ENCODE assay signal across 29 cellular contexts in genomic region chr12:45289245-45290217, GRCh38.
DNase-seq lines count a peak whose midpoint lies in the region; ATAC-seq and TF ChIP-seq lines count a peak whose summit lies in the region.
"Had no signal": no experiment of that assay in that cellular context is flagged by ENCODE, and none has a peak within 500 bp of the region (broad histone marks: within the 10 kb centered on the region; RNA-seq: fewer than 3 reads in every experiment).

No MANE protein-coding gene starts in this region.

- H3K4me3 ChIP-seq in fibroblast of villous mesenchyme (ENCODE audit: low read depth, low read length) (no peak overlapping the region), skeletal muscle satellite cell (ENCODE audit: low read length) (no peak overlapping the region)
- H3K4me3 ChIP-seq: adrenal gland, BLaER1, heart right ventricle, stomach, tibial artery had no signal

- in situ Hi-C loops in GM13977 (cut with MboI; ENCODE audit: low pct_unique_long_range_greater_than_20kb, low sequenced_read_pairs, unreplicated experiment) = no loop called here

- H3K9ac ChIP-seq in skeletal muscle satellite cell (ENCODE audit: low read depth, low read length) = no peak overlapping the region
- H3K9ac ChIP-seq: BLaER1 had no signal

- no peaks in the 10 kb centered on the region for H3K9me3 Mint-ChIP-seq in activated CD4-positive, alpha-beta memory T cell treated with anti-CD3 and anti-CD28 coated beads, Interleukin-2, amount 10 ng/mL, durations not matched to agents 7 days and 5 days
- H3K9me3 Mint-ChIP-seq in activated naive CD4-positive, alpha-beta T cell treated with anti-CD3 and anti-CD28 coated beads, Interleukin-2, amount 50 U/mL, for 72 hours = no peaks in the 10 kb centered on the region
- H3K9me3 Mint-ChIP-seq: activated CD4-positive, alpha-beta T cell treated with anti-CD3 and anti-CD28 coated beads, Interleukin-2, amount 10 ng/mL, durations not matched to agents 7 days and 5 days; brain; memory B cell had no signal

- peaks cover 19% of the 10 kb centered on the region for H3K4me1 ChIP-seq in skeletal muscle satellite cell (ENCODE audit: control insufficient read depth, insufficient read depth, low read length)
- H3K4me1 ChIP-seq: BLaER1 had no signal

- no peaks in the 10 kb centered on the region for H3K27me3 ChIP-seq in skeletal muscle satellite cell (ENCODE audit: control insufficient read depth, insufficient read depth, low read length)
- H3K27me3 ChIP-seq: adrenal gland, BLaER1, heart right ventricle, stomach, tibial artery had no signal

- no peaks in the 10 kb centered on the region for H3K27me3 Mint-ChIP-seq in activated CD4-positive, alpha-beta memory T cell treated with anti-CD3 and anti-CD28 coated beads, Interleukin-2, amount 10 ng/mL, durations not matched to agents 7 days and 5 days
- H3K27me3 Mint-ChIP-seq: activated CD4-positive, alpha-beta T cell treated with anti-CD3 and anti-CD28 coated beads, Interleukin-2, amount 10 ng/mL, durations not matched to agents 7 days and 5 days; activated CD8-positive, alpha-beta memory T cell treated with anti-CD3 and anti-CD28 coated beads, Interleukin-2, amount 10 ng/mL, durations not matched to agents 7 days and 5 days; brain; memory B cell; progenitor cell of endocrine pancreas had no signal

- H3K4me2 ChIP-seq in skeletal muscle satellite cell (ENCODE audit: low read length) = peak overlapping the region; percentile 28
- H3K4me2 ChIP-seq: BLaER1 had no signal

- H3K4me3 Mint-ChIP-seq in activated CD4-positive, alpha-beta memory T cell treated with anti-CD3 and anti-CD28 coated beads, Interleukin-2, amount 10 ng/mL, durations not matched to agents 7 days and 5 days = no peak overlapping the region
- H3K4me3 Mint-ChIP-seq: activated CD4-positive, alpha-beta T cell treated with anti-CD3 and anti-CD28 coated beads, Interleukin-2, amount 10 ng/mL, durations not matched to agents 7 days and 5 days; activated CD8-positive, alpha-beta memory T cell treated with anti-CD3 and anti-CD28 coated beads, Interleukin-2, amount 10 ng/mL, durations not matched to agents 7 days and 5 days; brain; memory B cell had no signal

- H3K36me3 ChIP-seq in skeletal muscle satellite cell (ENCODE audit: insufficient read depth, low read length) = no peaks in the 10 kb centered on the region
- H3K36me3 ChIP-seq: adrenal gland, BLaER1, heart right ventricle, stomach, tibial artery had no signal

- POLR2A ChIA-PET in activated CD4-positive, alpha-beta memory T cell treated with anti-CD3 and anti-CD28 coated beads, Interleukin-2, amount 10 ng/mL, durations not matched to agents 7 days and 5 days (lab: Charles Lee) = no interaction called here

- CTCF ChIA-PET in activated CD4-positive, alpha-beta memory T cell treated with anti-CD3 and anti-CD28 coated beads, Interleukin-2, amount 10 ng/mL, durations not matched to agents 7 days and 5 days (lab: Charles Lee) = no interaction called here

- DNase-seq in GM13977 (ENCODE audit: low spot score) (peak; percentile 9), LHCN-M2 (ENCODE audit: low read depth) (peak; percentile 11), fibroblast of villous mesenchyme (ENCODE audit: low read depth) (peak; percentile 21), superior temporal gyrus (ENCODE audit: extremely low spot score) (no peak)
- no peak for DNase-seq in activated CD4-positive, alpha-beta memory T cell treated with anti-CD3 and anti-CD28 coated beads, Interleukin-2, amount 10 ng/mL, durations not matched to agents 7 days and 5 days
- no peak for DNase-seq in activated naive CD4-positive, alpha-beta T cell treated with anti-CD3 and anti-CD28 coated beads, Interleukin-2, amount 50 U/mL, for 72 hours (ENCODE audit: low spot score in 2 of 2)
- DNase-seq: ACHN; activated CD4-positive, alpha-beta T cell treated with anti-CD3 and anti-CD28 coated beads, Interleukin-2, amount 10 ng/mL, durations not matched to agents 7 days and 5 days; activated CD8-positive, alpha-beta memory T cell treated with anti-CD3 and anti-CD28 coated beads, Interleukin-2, amount 10 ng/mL, durations not matched to agents 7 days and 5 days; activated naive CD4-positive, alpha-beta T cell; activated T-cell treated with anti-CD3 and anti-CD28 coated beads, Interleukin-2, amount 50 U/mL, for 48 hours; adrenal gland; effector CD4-positive, alpha-beta T cell; heart right ventricle; left colon; NCI-H1048; NCI-H187; NCI-H524; stomach; SW 1271; T-helper 9 cell; tibial artery had no signal

- H3K4me1 Mint-ChIP-seq in activated CD4-positive, alpha-beta memory T cell treated with anti-CD3 and anti-CD28 coated beads, Interleukin-2, amount 10 ng/mL, durations not matched to agents 7 days and 5 days = no peaks in the 10 kb centered on the region
- H3K4me1 Mint-ChIP-seq: activated CD4-positive, alpha-beta T cell treated with anti-CD3 and anti-CD28 coated beads, Interleukin-2, amount 10 ng/mL, durations not matched to agents 7 days and 5 days; activated CD8-positive, alpha-beta memory T cell treated with anti-CD3 and anti-CD28 coated beads, Interleukin-2, amount 10 ng/mL, durations not matched to agents 7 days and 5 days had no signal

- peaks cover 6% of the 10 kb centered on the region for H3K36me3 Mint-ChIP-seq in activated CD4-positive, alpha-beta memory T cell treated with anti-CD3 and anti-CD28 coated beads, Interleukin-2, amount 10 ng/mL, durations not matched to agents 7 days and 5 days (ENCODE audit: low read depth)
- no peaks in the 10 kb centered on the region for H3K36me3 Mint-ChIP-seq in activated naive CD4-positive, alpha-beta T cell treated with anti-CD3 and anti-CD28 coated beads, Interleukin-2, amount 50 U/mL, for 72 hours

- ATAC-seq in HG03175 (IDR thresholded peaks at IDR 0.05; ENCODE audit: unreplicated experiment) = no peak
- no peak for ATAC-seq in activated naive CD4-positive, alpha-beta T cell treated with anti-CD3 and anti-CD28 coated beads, Interleukin-2, amount 50 U/mL, for 72 hours
- ATAC-seq: activated CD8-positive, alpha-beta memory T cell treated with anti-CD3 and anti-CD28 coated beads, Interleukin-2, amount 10 ng/mL, durations not matched to agents 7 days and 5 days; heart right ventricle; left colon; Panc1 had no signal

- no peak for TF ChIP-seq CTCF in GM13977 (IDR thresholded peaks at IDR 0.05; ENCODE audit: extremely low read depth, insufficient read depth, missing control alignments)
- no peak for TF ChIP-seq CTCF in fibroblast of villous mesenchyme (IDR thresholded peaks at IDR 0.05; ENCODE audit: insufficient read depth, low read depth, low read length)

- H3K27ac Mint-ChIP-seq in activated CD4-positive, alpha-beta memory T cell treated with anti-CD3 and anti-CD28 coated beads, Interleukin-2, amount 10 ng/mL, durations not matched to agents 7 days and 5 days = no peak overlapping the region
- no peak overlapping the region for H3K27ac Mint-ChIP-seq in activated naive CD4-positive, alpha-beta T cell treated with anti-CD3 and anti-CD28 coated beads, Interleukin-2, amount 50 U/mL, for 72 hours
- H3K27ac Mint-ChIP-seq: activated CD4-positive, alpha-beta T cell treated with anti-CD3 and anti-CD28 coated beads, Interleukin-2, amount 10 ng/mL, durations not matched to agents 7 days and 5 days; activated CD8-positive, alpha-beta memory T cell treated with anti-CD3 and anti-CD28 coated beads, Interleukin-2, amount 10 ng/mL, durations not matched to agents 7 days and 5 days; brain; memory B cell; progenitor cell of endocrine pancreas had no signal

- no peaks in the 10 kb centered on the region for H3K9me3 ChIP-seq in skeletal muscle satellite cell (replicated peaks; ENCODE audit: low read length)
- H3K9me3 ChIP-seq: adrenal gland, BLaER1, heart right ventricle, stomach, tibial artery had no signal

Comparison
In these comparisons a context has a peak if more than half of its experiments do, and no peak if none do; other contexts are left out.
1. DNase-seq: peak in GM13977 (single experiment), LHCN-M2 (single experiment) and fibroblast of villous mesenchyme (single experiment); none in activated CD4-positive, alpha-beta memory T cell treated with anti-CD3 and anti-CD28 coated beads, Interleukin-2, amount 10 ng/mL, durations not matched to agents 7 days and 5 days (single experiment), activated naive CD4-positive, alpha-beta T cell treated with anti-CD3 and anti-CD28 coated beads, Interleukin-2, amount 50 U/mL, for 72 hours (0 of 2) and superior temporal gyrus (single experiment).